In genomic region chr5:93600409-93601052, GRCh38 we compare ENCODE assay signal across 22 cellular contexts. TPM values are rescaled to one million over a fixed set of nuclear protein-coding genes. Genes with fewer than 3 reads are reported as not detected.
DNase-seq lines count a peak whose midpoint lies in the region; ATAC-seq and TF ChIP-seq lines count a peak whose summit lies in the region.
"Had no signal": no experiment of that assay in that cellular context is flagged by ENCODE, and none has a peak within 500 bp of the region (broad histone marks: within the 10 kb centered on the region; RNA-seq: fewer than 3 reads in every experiment).

No MANE protein-coding gene starts in this region.

- no peak for TF ChIP-seq CTCF in PC-3 (conservative IDR thresholded peaks at IDR 0.05; ENCODE audit: low read depth, low read length)
- no peak for TF ChIP-seq CTCF in endodermal cell (conservative IDR thresholded peaks at IDR 0.05)
- TF ChIP-seq CTCF in osteoblast (IDR thresholded peaks at IDR 0.05; ENCODE audit: extremely low read depth, low read depth, low read length) = no peak
- no peak for TF ChIP-seq CTCF in nephron progenitor cell (IDR thresholded peaks at IDR 0.05)

- POLR2A ChIA-PET in PC-3 (lab: Charles Lee; ENCODE audit: unreplicated experiment) = no interaction called here

- H2AFZ ChIP-seq in PC-3 (ENCODE audit: low read length) (no peak overlapping the region), osteoblast (ENCODE audit: low read length) (peak overlapping the region; percentile 33)

- no peaks in the 10 kb centered on the region for H4K20me1 ChIP-seq in PC-3 (ENCODE audit: low read length)
- H4K20me1 ChIP-seq in osteoblast (ENCODE audit: insufficient read depth, low read length) = no peaks in the 10 kb centered on the region

- H3K9me3 ChIP-seq in PC-3 (ENCODE audit: low read length) (no peaks in the 10 kb centered on the region), endodermal cell (ENCODE audit: control insufficient read depth, low read length) (peaks cover 6% of the 10 kb centered on the region), osteoblast (ENCODE audit: low read depth, low read length) (no peaks in the 10 kb centered on the region)
- H3K9me3 ChIP-seq: tibial artery had no signal

- H3K4me1 ChIP-seq in PC-3 (ENCODE audit: insufficient read depth, low read length) = peaks cover 20% of the 10 kb centered on the region
- peaks cover 5% of the 10 kb centered on the region for H3K4me1 ChIP-seq in endodermal cell (ENCODE audit: control insufficient read depth, insufficient read depth, low read length)
- no peaks in the 10 kb centered on the region for H3K4me1 ChIP-seq in osteoblast (ENCODE audit: insufficient read depth, low read length)

- H3K4me3 ChIP-seq in PC-3 (ENCODE audit: low read length) (no peak overlapping the region), endodermal cell (ENCODE audit: low read length) (no peak overlapping the region), osteoblast (ENCODE audit: insufficient read depth, low read length) (no peak overlapping the region)
- H3K4me3 ChIP-seq: cardiac muscle cell, tibial artery had no signal

- H3K27me3 Mint-ChIP-seq in endodermal cell (ENCODE audit: insufficient read depth) (no peaks in the 10 kb centered on the region), nephron progenitor cell (ENCODE audit: low read depth, poor library complexity) (no peaks in the 10 kb centered on the region)

- CTCF ChIA-PET in PC-3 (lab: Charles Lee) = no interaction called here

- H3K4me1 Mint-ChIP-seq in endodermal cell (peaks cover 28% of the 10 kb centered on the region), nephron progenitor cell (peaks cover 33% of the 10 kb centered on the region)

- no TSS peak for BruUV-seq in PC-3 (replicated peaks; lab: Mats Ljungman, UMichigan)

- ATAC-seq in PC-3 (no peak), HG02763 (IDR thresholded peaks at IDR 0.05; ENCODE audit: unreplicated experiment) (no peak), HG03457 (IDR thresholded peaks at IDR 0.05; ENCODE audit: unreplicated experiment) (no peak)
- ATAC-seq: CD8-positive, alpha-beta T cell; natural killer cell treated with Interleukin-12 subunit alpha and Interleukin-12 subunit beta and Interleukin-15 and Interleukin-18, amount 100 ng/mL, for 72 hours; Right ventricle myocardium inferior had no signal

- H3K4me3 Mint-ChIP-seq in endodermal cell = no peak overlapping the region
- H3K4me3 Mint-ChIP-seq in nephron progenitor cell = no peak overlapping the region
- H3K4me3 Mint-ChIP-seq: activated naive CD8-positive, alpha-beta T cell; CD8-positive, alpha-beta T cell; natural killer cell treated with Interleukin-12 subunit alpha and Interleukin-12 subunit beta and Interleukin-15 and Interleukin-18, amount 100 ng/mL, for 72 hours had no signal

- no peaks in the 10 kb centered on the region for H3F3A ChIP-seq in PC-3 (ENCODE audit: low read length, unreplicated experiment)

- H3K36me3 Mint-ChIP-seq in endodermal cell (ENCODE audit: low read depth) = no peaks in the 10 kb centered on the region
- no peaks in the 10 kb centered on the region for H3K36me3 Mint-ChIP-seq in nephron progenitor cell (ENCODE audit: low read depth)
- H3K36me3 Mint-ChIP-seq: activated naive CD8-positive, alpha-beta T cell; CD8-positive, alpha-beta T cell; natural killer cell treated with Interleukin-12 subunit alpha and Interleukin-12 subunit beta and Interleukin-15 and Interleukin-18, amount 100 ng/mL, for 72 hours had no signal

- peak overlapping the region; percentile 24; the same call in 1 of the 2 replicates for H3K4me2 ChIP-seq in PC-3 (ENCODE audit: low read length)
- H3K4me2 ChIP-seq in osteoblast (ENCODE audit: insufficient read depth, low read length) = peak overlapping the region; percentile 11

- H3K9me2 ChIP-seq in PC-3 (replicated peaks; ENCODE audit: low read length) = no peaks in the 10 kb centered on the region

- H3K36me3 ChIP-seq in PC-3 (ENCODE audit: low read depth, low read length) (no peaks in the 10 kb centered on the region; the same call in 1 of the 2 replicates), endodermal cell (ENCODE audit: control insufficient read depth, insufficient read depth, low read length) (no peaks in the 10 kb centered on the region), osteoblast (ENCODE audit: insufficient read depth, low read length) (no peaks in the 10 kb centered on the region)
- H3K36me3 ChIP-seq: cardiac muscle cell, tibial artery had no signal

- intact Hi-C loops in PC-3 (cut with micrococcal nuclease) = no loop called here

- H3K9me3 Mint-ChIP-seq in endodermal cell (no peaks in the 10 kb centered on the region), nephron progenitor cell (no peaks in the 10 kb centered on the region)
- H3K9me3 Mint-ChIP-seq: CD8-positive, alpha-beta T cell; natural killer cell treated with Interleukin-12 subunit alpha and Interleukin-12 subunit beta and Interleukin-15 and Interleukin-18, amount 100 ng/mL, for 72 hours had no signal

- no peaks in the 10 kb centered on the region for H3K79me2 ChIP-seq in PC-3 (ENCODE audit: low read length)
- no peaks in the 10 kb centered on the region for H3K79me2 ChIP-seq in osteoblast (ENCODE audit: insufficient read depth, low read length)

- 0 to 11% methylated on average over 4 to 8 of the region's 8 CpGs for WGBS in endodermal cell (ENCODE audit: insufficient coverage in 1 of 2, insufficient read length in 1 of 2), 2 experiments

- no peak overlapping the region for H3K27ac ChIP-seq in PC-3 (ENCODE audit: low read length)
- peak overlapping the region; percentile 88 for H3K27ac ChIP-seq in endodermal cell (ENCODE audit: low read depth, low read length)
- H3K27ac ChIP-seq in osteoblast (ENCODE audit: low read depth, low read length) = no peak overlapping the region
- H3K27ac ChIP-seq: cardiac muscle cell, tibial artery had no signal

- DNase-seq in AG08396 (ENCODE audit: low spot score) = peak; percentile 68
- no peak for DNase-seq in PC-3
- DNase-seq in endodermal cell = no peak
- DNase-seq in osteoblast (ENCODE audit: insufficient read length, low spot score, missing footprints) = no peak
- no peak for DNase-seq in SHP77 treated with DMSO at 0.1 percent for 48 hours (lab: John Stamatoyannopoulos, UW)
- DNase-seq in nephron progenitor cell = no peak
- DNase-seq: activated CD4-positive, alpha-beta T cell treated with anti-CD3 and anti-CD28 coated beads, Interleukin-2, amount 50 U/mL, for 1 hour; activated T-cell treated with anti-CD3 and anti-CD28 coated beads for 4 hours; CD8-positive, alpha-beta T cell; foreskin melanocyte; GOT3; NCI-H1048; NCI-H2227 treated with DMSO at 0.1 percent for 48 hours; stimulated activated CD4-positive, alpha-beta T cell treated with anti-CD3 and anti-CD28 coated beads, Interleukin-4, amount 100 ng/mL, for 1 hour; T-helper 9 cell; tibial artery had no signal

- H3K27me3 ChIP-seq in PC-3 (ENCODE audit: low read length) (no peaks in the 10 kb centered on the region), endodermal cell (ENCODE audit: control insufficient read depth, insufficient read depth, low read length, poor library complexity, severe bottlenecking) (peaks cover 100% of the 10 kb centered on the region), osteoblast (ENCODE audit: insufficient read depth, low read length) (peaks cover 76% of the 10 kb centered on the region)

- H3K27ac Mint-ChIP-seq in endodermal cell (no peak overlapping the region), nephron progenitor cell (no peak overlapping the region)
- H3K27ac Mint-ChIP-seq: activated naive CD8-positive, alpha-beta T cell; CD8-positive, alpha-beta T cell; natural killer cell treated with Interleukin-12 subunit alpha and Interleukin-12 subunit beta and Interleukin-15 and Interleukin-18, amount 100 ng/mL, for 72 hours had no signal

- H3K9ac ChIP-seq in PC-3 (ENCODE audit: low read length) = no peak overlapping the region
- H3K9ac ChIP-seq in endodermal cell (ENCODE audit: extremely low read depth, low read length, poor library complexity, severe bottlenecking) = no peak overlapping the region

RNA-seq across cellular contexts. Expression of gene NR2F1, which starts 17.5 kb away (rescaled TPM):
- total RNA-seq in PC-3 (2014; rRNA removed) = 88.4 and 118 TPM in 2 replicates
- total RNA-seq in endodermal cell = under 1 TPM in 1 of 2 donors, not detected in 1; 0.22 TPM
- polyA plus RNA-seq in endodermal cell (2013, experiment 1 of 2) = 304 TPM
- polyA plus RNA-seq in endodermal cell (2013, experiment 2 of 2) = 263 TPM
- 7.2 and 10.6 TPM in 2 replicates for total RNA-seq in osteoblast
- total RNA-seq: CD8-positive, alpha-beta T cell; natural killer cell treated with Interleukin-12 subunit alpha and Interleukin-12 subunit beta and Interleukin-15 and Interleukin-18, amount 100 ng/mL, for 72 hours had no signal

RNA-seq across cellular contexts. Expression of gene NR2F1-AS1, which starts 19.5 kb away (rescaled TPM):
- 24.1 and 28.8 TPM in 2 replicates for total RNA-seq in PC-3 (2014; rRNA removed)
- 1 to 10 TPM; 1.4 to 3.3 TPM for total RNA-seq in endodermal cell
- polyA plus RNA-seq in endodermal cell (2013, experiment 1 of 2) = 37.1 TPM
- polyA plus RNA-seq in endodermal cell (2013, experiment 2 of 2) = 26.7 TPM
- total RNA-seq in osteoblast = 15.9 and 17.4 TPM in 2 replicates
- total RNA-seq: CD8-positive, alpha-beta T cell; natural killer cell treated with Interleukin-12 subunit alpha and Interleukin-12 subunit beta and Interleukin-15 and Interleukin-18, amount 100 ng/mL, for 72 hours had no signal
